Comparison of ENCODE assay signal across 10 cellular contexts in genomic region chr1:166170075-166170474, GRCh38. TPM values are rescaled to one million over a fixed set of nuclear protein-coding genes. Genes with fewer than 3 reads are reported as not detected.
DNase-seq lines count a peak whose midpoint lies in the region; ATAC-seq lines count a peak whose summit lies in the region.
"Had no signal": no experiment of that assay in that cellular context is flagged by ENCODE, and none has a peak within 500 bp of the region (broad histone marks: within the 10 kb centered on the region; RNA-seq: fewer than 3 reads in every experiment).

No MANE protein-coding gene starts in this region.

- H3K36me3 Mint-ChIP-seq in activated naive CD4-positive, alpha-beta T cell treated with anti-CD3 and anti-CD28 coated beads, Interleukin-2, amount 50 U/mL, for 72 hours, result no peaks in the 10 kb centered on the region

- H3K9me3 Mint-ChIP-seq in activated naive CD4-positive, alpha-beta T cell treated with anti-CD3 and anti-CD28 coated beads, Interleukin-2, amount 50 U/mL, for 72 hours, result no peaks in the 10 kb centered on the region
- H3K9me3 Mint-ChIP-seq in stimulated activated naive CD8-positive, alpha-beta T cell treated with anti-CD3 and anti-CD28 coated beads, Interleukin-15, amount 100 ng/mL, for 72 hours, result no peaks in the 10 kb centered on the region

- peaks cover 28% of the 10 kb centered on the region for H3K27me3 Mint-ChIP-seq in stimulated activated naive CD8-positive, alpha-beta T cell treated with anti-CD3 and anti-CD28 coated beads, Interleukin-15, amount 100 ng/mL, for 72 hours

- no peak for DNase-seq in activated naive CD4-positive, alpha-beta T cell treated with anti-CD3 and anti-CD28 coated beads, Interleukin-2, amount 50 U/mL, for 72 hours (ENCODE audit: low spot score in 2 of 2)
- DNase-seq in activated naive CD4-positive, alpha-beta T cell treated with Interleukin-2 at 50 U/mL for 16 hours, result no peak
- peak in 1 of 2 donors; percentile 18 for DNase-seq in stimulated activated naive CD8-positive, alpha-beta T cell treated with anti-CD3 and anti-CD28 coated beads, Interleukin-15, amount 100 ng/mL, for 72 hours
- DNase-seq in GM03348 (ENCODE audit: low spot score) (no peak), putamen (ENCODE audit: low spot score) (no peak), T1000 (lab: John Stamatoyannopoulos, UW) (no peak)
- DNase-seq: left ventricle myocardium superior, NCI-H2171 treated with DMSO at 0.1 percent for 48 hours had no signal

- no peak overlapping the region for H3K4me3 Mint-ChIP-seq in stimulated activated naive CD8-positive, alpha-beta T cell treated with anti-CD3 and anti-CD28 coated beads, Interleukin-15, amount 100 ng/mL, for 72 hours

- ATAC-seq in activated naive CD4-positive, alpha-beta T cell treated with anti-CD3 and anti-CD28 coated beads, Interleukin-2, amount 50 U/mL, for 72 hours, result peak; percentile 56 to 70
- ATAC-seq in GM21737 (IDR thresholded peaks at IDR 0.05; ENCODE audit: unreplicated experiment), result peak; percentile 38
- peak; percentile 42 for ATAC-seq in HG03196 (IDR thresholded peaks at IDR 0.05; ENCODE audit: unreplicated experiment)
- ATAC-seq in stimulated activated naive CD8-positive, alpha-beta T cell treated with anti-CD3 and anti-CD28 coated beads, Interleukin-15, amount 100 ng/mL, for 72 hours, result peak; percentile 71
- ATAC-seq: left ventricle myocardium superior had no signal

- H3K27ac Mint-ChIP-seq in activated naive CD4-positive, alpha-beta T cell treated with anti-CD3 and anti-CD28 coated beads, Interleukin-2, amount 50 U/mL, for 72 hours, result peak overlapping the region in 1 of 2 donors; percentile 58
- peak overlapping the region in 1 of 2 donors; percentile 59 for H3K27ac Mint-ChIP-seq in stimulated activated naive CD8-positive, alpha-beta T cell treated with anti-CD3 and anti-CD28 coated beads, Interleukin-15, amount 100 ng/mL, for 72 hours

- H3K4me1 Mint-ChIP-seq in stimulated activated naive CD8-positive, alpha-beta T cell treated with anti-CD3 and anti-CD28 coated beads, Interleukin-15, amount 100 ng/mL, for 72 hours, result peaks cover 43% of the 10 kb centered on the region

RNA-seq across cellular contexts. Expression of gene FAM78B, which starts 3.3 kb away (rescaled TPM):
- under 1 TPM in 1 of 2 donors, not detected in 1; 0.78 TPM for total RNA-seq in activated naive CD4-positive, alpha-beta T cell treated with anti-CD3 and anti-CD28 coated beads, Interleukin-2, amount 50 U/mL, for 72 hours
